Comparison of ENCODE assay signal across 9 cellular contexts in genomic region chr17:78341559-78342437, GRCh38. TPM values are rescaled to one million over a fixed set of nuclear protein-coding genes. Genes with fewer than 3 reads are reported as not detected.
A peak's percentile ranks its signal among the peaks of the same experiment; 100 is the strongest.
DNase-seq lines count a peak whose midpoint lies in the region; ATAC-seq and TF ChIP-seq lines count a peak whose summit lies in the region.
"Had no signal": no experiment of that assay in that cellular context is flagged by ENCODE, and none has a peak within 500 bp of the region (broad histone marks: within the 10 kb centered on the region; RNA-seq: fewer than 3 reads in every experiment).

No MANE protein-coding gene starts in this region.

- peak overlapping the region; percentile 73 for H3K4ac ChIP-seq in mesendoderm (ENCODE audit: low read depth, low read length)

- no peak overlapping the region for H4K5ac ChIP-seq in mesendoderm (ENCODE audit: low read length)

- no peak overlapping the region for H3K23ac ChIP-seq in mesendoderm (ENCODE audit: low read length)

- no peak overlapping the region for H2BK5ac ChIP-seq in mesendoderm (ENCODE audit: low read length)

- DNase-seq in NCI-H82 (lab: John Stamatoyannopoulos, UW), result peak; percentile 24
- no peak for DNase-seq in NCI-H82 treated with DMSO at 0.1 percent for 48 hours (lab: John Stamatoyannopoulos, UW; ENCODE audit: unreplicated experiment)
- DNase-seq in epithelial cell of prostate (ENCODE audit: low read depth, low spot score), result no peak
- DNase-seq in mesendoderm, result peak; percentile 87
- DNase-seq in HPDE6-E6E7 (ENCODE audit: extremely low spot score), result no peak
- DNase-seq: activated naive CD8-positive, alpha-beta T cell treated with anti-CD3 and anti-CD28 coated beads, Interleukin-2, amount 10 ng/mL, durations not matched to agents 7 days and 5 days had no signal

- H3K4me1 ChIP-seq in mesendoderm (ENCODE audit: control insufficient read depth, low read depth, low read length) (peaks cover 6% of the 10 kb centered on the region), thymus (ENCODE audit: control insufficient read depth, insufficient read depth, low read length) (peaks cover 33% of the 10 kb centered on the region)

- no peaks in the 10 kb centered on the region for H3K36me3 ChIP-seq in mesendoderm (ENCODE audit: control insufficient read depth, insufficient read depth, low read length)
- no peaks in the 10 kb centered on the region for H3K36me3 ChIP-seq in thymus (ENCODE audit: control insufficient read depth, insufficient read depth)

- H3K4me3 ChIP-seq in mesendoderm (ENCODE audit: low read length), result no peak overlapping the region
- peak overlapping the region; percentile 44 for H3K4me3 ChIP-seq in thymus (ENCODE audit: low read length)

- ATAC-seq in SK-N-SH treated with all-trans-retinoic acid at 6 μM for 48 hours (peak; percentile 73), HG03442 (IDR thresholded peaks at IDR 0.05; ENCODE audit: unreplicated experiment) (no peak)

- peak overlapping the region; percentile 53 for H3K9ac ChIP-seq in mesendoderm (ENCODE audit: low read length)

- H2BK120ac ChIP-seq in mesendoderm (ENCODE audit: low read depth, low read length), result peak overlapping the region; percentile 76

- H3K9me3 ChIP-seq in thymus (ENCODE audit: control insufficient read depth), result no peaks in the 10 kb centered on the region

- H3K79me1 ChIP-seq in mesendoderm (ENCODE audit: low read length), result no peaks in the 10 kb centered on the region

- no peak overlapping the region for H2AK5ac ChIP-seq in mesendoderm (ENCODE audit: low read length)

- peak overlapping the region; percentile 88 for H3K27ac ChIP-seq in epithelial cell of prostate
- no peak overlapping the region for H3K27ac ChIP-seq in mesendoderm (ENCODE audit: low read depth, low read length)
- peak overlapping the region; percentile 68 for H3K27ac ChIP-seq in thymus (ENCODE audit: low read depth)

- peak overlapping the region; percentile 65 for H3K18ac ChIP-seq in mesendoderm (ENCODE audit: low read length)

- H3K4me2 ChIP-seq in mesendoderm (ENCODE audit: low read length), result peak overlapping the region; percentile 39

- no CpG with 5 or more reads among the region's 95 CpGs for WGBS in mesendoderm (ENCODE audit: extremely low coverage, insufficient coverage, low lambda C conversion rate)
- 12% methylated on average over 95 of the region's 95 CpGs for WGBS in thymus

- no peak overlapping the region for H2BK15ac ChIP-seq in mesendoderm (replicated peaks; ENCODE audit: low read depth)

- H3K27me3 ChIP-seq in mesendoderm (ENCODE audit: insufficient read depth, low read length, poor library complexity) (no peaks in the 10 kb centered on the region), thymus (ENCODE audit: control insufficient read depth, insufficient read depth) (peaks cover 11% of the 10 kb centered on the region)

- H4K8ac ChIP-seq in mesendoderm (ENCODE audit: low read depth, low read length), result no peak overlapping the region

- no peaks in the 10 kb centered on the region for H3K79me2 ChIP-seq in mesendoderm (ENCODE audit: control insufficient read depth, insufficient read depth, low read length)

- H3K56ac ChIP-seq in mesendoderm (ENCODE audit: low read length), result peak overlapping the region; percentile 76

TF ChIP-seq in SK-N-SH treated with all-trans-retinoic acid at 6 μM for 48 hours, 23 proteins besides CTCF, POLR2A, EP300 and RAD21:
- TF ChIP-seq, protein P1, sequence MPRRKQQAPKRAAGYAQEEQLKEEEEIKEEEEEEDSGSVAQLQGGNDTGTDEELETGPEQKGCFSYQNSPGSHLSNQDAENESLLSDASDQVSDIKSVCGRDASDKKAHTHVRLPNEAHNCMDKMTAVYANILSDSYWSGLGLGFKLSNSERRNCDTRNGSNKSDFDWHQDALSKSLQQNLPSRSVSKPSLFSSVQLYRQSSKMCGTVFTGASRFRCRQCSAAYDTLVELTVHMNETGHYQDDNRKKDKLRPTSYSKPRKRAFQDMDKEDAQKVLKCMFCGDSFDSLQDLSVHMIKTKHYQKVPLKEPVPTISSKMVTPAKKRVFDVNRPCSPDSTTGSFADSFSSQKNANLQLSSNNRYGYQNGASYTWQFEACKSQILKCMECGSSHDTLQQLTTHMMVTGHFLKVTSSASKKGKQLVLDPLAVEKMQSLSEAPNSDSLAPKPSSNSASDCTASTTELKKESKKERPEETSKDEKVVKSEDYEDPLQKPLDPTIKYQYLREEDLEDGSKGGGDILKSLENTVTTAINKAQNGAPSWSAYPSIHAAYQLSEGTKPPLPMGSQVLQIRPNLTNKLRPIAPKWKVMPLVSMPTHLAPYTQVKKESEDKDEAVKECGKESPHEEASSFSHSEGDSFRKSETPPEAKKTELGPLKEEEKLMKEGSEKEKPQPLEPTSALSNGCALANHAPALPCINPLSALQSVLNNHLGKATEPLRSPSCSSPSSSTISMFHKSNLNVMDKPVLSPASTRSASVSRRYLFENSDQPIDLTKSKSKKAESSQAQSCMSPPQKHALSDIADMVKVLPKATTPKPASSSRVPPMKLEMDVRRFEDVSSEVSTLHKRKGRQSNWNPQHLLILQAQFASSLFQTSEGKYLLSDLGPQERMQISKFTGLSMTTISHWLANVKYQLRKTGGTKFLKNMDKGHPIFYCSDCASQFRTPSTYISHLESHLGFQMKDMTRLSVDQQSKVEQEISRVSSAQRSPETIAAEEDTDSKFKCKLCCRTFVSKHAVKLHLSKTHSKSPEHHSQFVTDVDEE (CRISPR knock-in tag; IDR thresholded peaks at IDR 0.05), result no peak
- TF ChIP-seq CSDC2 (CRISPR knock-in tag; IDR thresholded peaks at IDR 0.05), result peak; percentile 53; the same call in 1 of the 2 replicates
- TF ChIP-seq ZNF70 (CRISPR knock-in tag; IDR thresholded peaks at IDR 0.05), result peak; percentile 60

RNA-seq across cellular contexts. Expression of gene SOCS3, which starts 18.1 kb away (rescaled TPM):
- 11.2 TPM for polyA plus RNA-seq in mesendoderm (2013, experiment 1 of 2)
- 11.0 TPM for polyA plus RNA-seq in mesendoderm (2013, experiment 2 of 2)
- polyA plus RNA-seq in thymus, result 126 TPM

RNA-seq across cellular contexts. Expression of gene PGS1, which starts 36.7 kb away (rescaled TPM):
- polyA plus RNA-seq in mesendoderm (2013, experiment 1 of 2), result 24.0 TPM
- polyA plus RNA-seq in mesendoderm (2013, experiment 2 of 2), result 23.5 TPM
- polyA plus RNA-seq in thymus, result 32.1 TPM

Comparison
In these comparisons a context has a peak if more than half of its experiments do, and no peak if none do; other contexts are left out.
1. DNase-seq: peak in NCI-H82 (single experiment) and mesendoderm (single experiment); none in NCI-H82 treated with DMSO at 0.1 percent for 48 hours (single experiment), epithelial cell of prostate (single experiment) and HPDE6-E6E7 (single experiment).